Comparison of ENCODE assay signal across 20 cellular contexts in the genomic region with DNA sequence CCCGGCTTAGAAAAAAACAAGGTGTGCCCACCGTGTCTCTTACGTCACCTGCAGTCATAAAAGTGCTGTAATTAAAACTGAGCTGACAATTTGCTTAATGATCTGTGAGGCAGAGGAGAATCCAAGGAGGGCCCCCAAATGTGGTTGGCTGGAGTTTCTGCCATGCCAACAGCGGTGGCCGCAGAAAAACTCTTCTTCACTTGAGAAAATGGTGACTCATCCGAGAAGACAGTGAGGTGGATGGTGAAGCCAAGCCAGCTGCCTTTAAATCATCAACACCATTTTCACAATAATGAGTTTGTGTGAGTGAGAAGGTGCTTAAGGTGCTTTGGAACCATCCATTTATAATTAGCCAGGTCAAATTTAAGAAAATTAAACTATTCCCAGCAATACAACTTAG.
DNase-seq lines count a peak whose midpoint lies in the region; ATAC-seq, FAIRE-seq and TF ChIP-seq lines count a peak whose summit lies in the region.
"Had no signal": no experiment of that assay in that cellular context is flagged by ENCODE, and none has a peak within 500 bp of the region (broad histone marks: within the 10 kb centered on the region; RNA-seq: fewer than 3 reads in every experiment).

No MANE protein-coding gene starts in this region.

- TF ChIP-seq EP300 in HepG2 (IDR thresholded peaks at IDR 0.05; ENCODE audit: low read depth in 2 of 2, low read length in 2 of 2) = no peak
- no peak for TF ChIP-seq EP300 in HepG2 (CRISPR knock-in tag; IDR thresholded peaks at IDR 0.05; ENCODE audit: borderline replicate concordance)

- ATAC-seq in HepG2 = no peak
- ATAC-seq: HCT116 had no signal

- H4K8ac ChIP-seq in mesendoderm (ENCODE audit: low read depth, low read length) = no peak overlapping the region

- TF ChIP-seq CTCF in mammary epithelial cell (conservative IDR thresholded peaks at IDR 0.05 in 1 of 2, IDR thresholded peaks at IDR 0.05 in 1 of 2; ENCODE audit: extremely low read depth in 1 of 2, insufficient read depth in 1 of 2, low read depth in 1 of 2, low read length in 2 of 2) = no peak
- no peak for TF ChIP-seq CTCF in HepG2 (CRISPR knock-in tag; IDR thresholded peaks at IDR 0.05)

- H2BK5ac ChIP-seq in mesendoderm (ENCODE audit: low read length) = no peak overlapping the region

- BruUV-seq in mammary epithelial cell (replicated peaks; lab: Mats Ljungman, UMichigan) = no TSS peak
- no TSS peak for BruUV-seq in HepG2 (replicated peaks; lab: Mats Ljungman, UMichigan)

- TF ChIP-seq RAD21 in HepG2 (CRISPR knock-in tag; IDR thresholded peaks at IDR 0.05) = no peak

- no peak overlapping the region for H2BK120ac ChIP-seq in mesendoderm (ENCODE audit: low read depth, low read length)

- peak overlapping the region; percentile 87 for H3K18ac ChIP-seq in mesendoderm (ENCODE audit: low read length)

- POLR2A ChIA-PET in HepG2 (lab: Yijun Ruan, JAX) = no interaction called here

- H3K27me3 ChIP-seq in mesendoderm (ENCODE audit: insufficient read depth, low read length, poor library complexity) (no peaks in the 10 kb centered on the region), mammary epithelial cell (ENCODE audit: insufficient read depth, low read length) (no peaks in the 10 kb centered on the region), HepG2 (ENCODE audit: control insufficient read depth in 1 of 2, insufficient read depth in 2 of 2, low read length in 2 of 2) (0 out of 5 replicates have a peak, but pooled peaks cover 0 to 7% of the 10 kb centered on the region in 2 experiments)

- H3K4me3 ChIP-seq in mesendoderm (ENCODE audit: low read length) (no peak overlapping the region), mammary epithelial cell (replicated peaks in 1 of 3; ENCODE audit: insufficient read depth in 1 of 3, low read depth in 2 of 3, low read length in 3 of 3) (no peak overlapping the region), HepG2 (replicated peaks in 1 of 3; ENCODE audit: insufficient read depth in 1 of 3, low read depth in 2 of 3, low read length in 3 of 3) (no peak overlapping the region)

- H3K79me2 ChIP-seq in mesendoderm (ENCODE audit: control insufficient read depth, insufficient read depth, low read length) (no peaks in the 10 kb centered on the region), mammary epithelial cell (ENCODE audit: insufficient read depth, low read length) (no peaks in the 10 kb centered on the region), HepG2 (ENCODE audit: insufficient read depth, low read length) (no peaks in the 10 kb centered on the region)

- H3K56ac ChIP-seq in mesendoderm (ENCODE audit: low read length) = no peak overlapping the region

- TF ChIP-seq POLR2A in HepG2 (IDR thresholded peaks at IDR 0.05; ENCODE audit: insufficient read depth in 1 of 2, low read depth in 2 of 2, low read length in 2 of 2) = no peak

- no peaks in the 10 kb centered on the region for H3K4me1 ChIP-seq in mesendoderm (ENCODE audit: control insufficient read depth, low read depth, low read length)
- no peaks in the 10 kb centered on the region for H3K4me1 ChIP-seq in mammary epithelial cell (ENCODE audit: insufficient read depth, low read length)
- no peaks in the 10 kb centered on the region for H3K4me1 ChIP-seq in HepG2 (ENCODE audit: insufficient read depth, low read length)

- in situ Hi-C loops in mammary epithelial cell (cut with MboI; ENCODE audit: low sequenced_read_pairs in 2 of 2) = no loop called here
- in situ Hi-C loops in HepG2 (cut with HindIII; ENCODE audit: extremely low pct_ligation_motif_present, low pct_unique_long_range_greater_than_20kb) = no loop called here

- no peak overlapping the region for H3K4ac ChIP-seq in mesendoderm (ENCODE audit: low read depth, low read length)

- no peaks in the 10 kb centered on the region for H3K79me1 ChIP-seq in mesendoderm (ENCODE audit: low read length)

- FAIRE-seq in HepG2 (lab: Jason Lieb, UNC) = no peak
- FAIRE-seq: HTR-8/SVneo had no signal

- H3K9me3 ChIP-seq in KOPT-K1 (ENCODE audit: insufficient read depth, low read length, poor library complexity, severe bottlenecking) (no peaks in the 10 kb centered on the region), mammary epithelial cell (replicated peaks; ENCODE audit: insufficient read depth, low read length) (no peaks in the 10 kb centered on the region), HepG2 (ENCODE audit: low read length) (no peaks in the 10 kb centered on the region)
- H3K9me3 ChIP-seq: Caco-2 had no signal

- CTCF ChIA-PET in mammary epithelial cell (lab: Charles Lee; ENCODE audit: low non-redundant PET) = no interaction called here
- CTCF ChIA-PET in HepG2 (lab: Yijun Ruan, JAX; ENCODE audit: low intra/inter-chr PET ratio, low total read pairs) = no interaction called here

- H3K36me3 ChIP-seq in KOPT-K1 (ENCODE audit: insufficient read depth, low read length) (no peaks in the 10 kb centered on the region), mesendoderm (ENCODE audit: control insufficient read depth, insufficient read depth, low read length) (no peaks in the 10 kb centered on the region), mammary epithelial cell (ENCODE audit: insufficient read depth, low read length) (no peaks in the 10 kb centered on the region), HepG2 (replicated peaks in 1 of 2; ENCODE audit: control insufficient read depth in 1 of 2, insufficient read depth in 2 of 2, low read length in 2 of 2) (no peaks in the 10 kb centered on the region)

- peak overlapping the region; percentile 51 for H3K27ac ChIP-seq in KOPT-K1 (ENCODE audit: low read depth, low read length, poor library complexity, severe bottlenecking)
- H3K27ac ChIP-seq in mesendoderm (ENCODE audit: low read depth, low read length) = no peak overlapping the region
- no peak overlapping the region for H3K27ac ChIP-seq in mammary epithelial cell (ENCODE audit: insufficient read depth, low read depth, low read length)
- H3K27ac ChIP-seq in HepG2 (ENCODE audit: extremely low read length, insufficient read depth, low read length) = no peak overlapping the region
- H3K27ac ChIP-seq: C4-2B had no signal

- no CpG with 5 or more reads among the region's 6 CpGs for WGBS in mesendoderm (ENCODE audit: extremely low coverage, insufficient coverage, low lambda C conversion rate)
- WGBS in mammary epithelial cell (ENCODE audit: low coverage, missing lambda C conversion rate) = 95% methylated on average over 6 of the region's 6 CpGs
- 50% methylated on average over 6 of the region's 6 CpGs for WGBS in HepG2 (ENCODE audit: low lambda C conversion rate)

- H3K9ac ChIP-seq in mesendoderm (ENCODE audit: low read length) = no peak overlapping the region
- H3K9ac ChIP-seq in mammary epithelial cell (ENCODE audit: insufficient read depth, low read length) = no peak overlapping the region
- H3K9ac ChIP-seq in HepG2 (ENCODE audit: insufficient read depth, low read depth, low read length) = no peak overlapping the region

- peak; percentile 60 for DNase-seq in RPMI7951 (ENCODE audit: low read depth)
- no peak for DNase-seq in mesendoderm
- no peak for DNase-seq in mammary epithelial cell
- DNase-seq in stimulated activated CD4-positive, alpha-beta T cell treated with anti-CD3 and anti-CD28 coated beads, Interleukin-4, amount 100 ng/mL, for 4 hours = no peak
- DNase-seq in AG08395 (ENCODE audit: low spot score) = no peak
- DNase-seq in HepG2 (ENCODE audit: low spot score) = no peak
- DNase-seq: ACHN; AML-193; Caco-2; CD4-positive, alpha-beta T cell; DMS153; DMS79; GDM1; GOT3; H7; HFFc6 had no signal

- H4K5ac ChIP-seq in mesendoderm (ENCODE audit: low read length) = no peak overlapping the region

- intact Hi-C loops in mammary epithelial cell (cut with micrococcal nuclease) (loop anchor here (10.0 kb wide), 1 partner anchor 58 kb away; no protein-coding TSS in a partner anchor), HepG2 (cut with micrococcal nuclease; ENCODE audit: unreplicated experiment) (no loop called here)

- no peak overlapping the region for H3K4me2 ChIP-seq in mesendoderm (ENCODE audit: low read length)
- no peak overlapping the region for H3K4me2 ChIP-seq in mammary epithelial cell (ENCODE audit: insufficient read depth, low read depth, low read length)
- H3K4me2 ChIP-seq in HepG2 (ENCODE audit: low read depth, low read length) = no peak overlapping the region

- dilution Hi-C loops in mammary epithelial cell (cut with HindIII; ENCODE audit: low sequenced_read_pairs) = no loop called here

- H2BK15ac ChIP-seq in mesendoderm (replicated peaks; ENCODE audit: low read depth) = no peak overlapping the region

- no peak overlapping the region for H3K23ac ChIP-seq in mesendoderm (ENCODE audit: low read length)

- H2AFZ ChIP-seq in mammary epithelial cell (ENCODE audit: low read depth, low read length) (no peak overlapping the region), HepG2 (ENCODE audit: low read length) (no peak overlapping the region)

- H4K20me1 ChIP-seq in mammary epithelial cell (ENCODE audit: insufficient read depth, low read length) (no peaks in the 10 kb centered on the region), HepG2 (ENCODE audit: insufficient read depth, low read length) (no peaks in the 10 kb centered on the region)

- no peak overlapping the region for H2AK5ac ChIP-seq in mesendoderm (ENCODE audit: low read length)

TF ChIP-seq in HepG2, 621 proteins besides CTCF, POLR2A, EP300 and RAD21 (continues in another document):
- no peak for TF ChIP-seq ZNF260 (CRISPR knock-in tag; IDR thresholded peaks at IDR 0.05; ENCODE audit: borderline replicate concordance, low read depth)
- no peak for TF ChIP-seq YEATS2 (CRISPR knock-in tag; IDR thresholded peaks at IDR 0.05; ENCODE audit: borderline replicate concordance)
- TF ChIP-seq ZNF101 (CRISPR knock-in tag; IDR thresholded peaks at IDR 0.05; ENCODE audit: borderline replicate concordance, low read depth) = no peak
- TF ChIP-seq, protein P1, sequence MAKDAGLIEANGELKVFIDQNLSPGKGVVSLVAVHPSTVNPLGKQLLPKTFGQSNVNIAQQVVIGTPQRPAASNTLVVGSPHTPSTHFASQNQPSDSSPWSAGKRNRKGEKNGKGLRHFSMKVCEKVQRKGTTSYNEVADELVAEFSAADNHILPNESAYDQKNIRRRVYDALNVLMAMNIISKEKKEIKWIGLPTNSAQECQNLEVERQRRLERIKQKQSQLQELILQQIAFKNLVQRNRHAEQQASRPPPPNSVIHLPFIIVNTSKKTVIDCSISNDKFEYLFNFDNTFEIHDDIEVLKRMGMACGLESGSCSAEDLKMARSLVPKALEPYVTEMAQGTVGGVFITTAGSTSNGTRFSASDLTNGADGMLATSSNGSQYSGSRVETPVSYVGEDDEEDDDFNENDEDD (CRISPR knock-in tag; IDR thresholded peaks at IDR 0.05; ENCODE audit: borderline replicate concordance) = no peak
- no peak for TF ChIP-seq MIER2 (CRISPR knock-in tag; IDR thresholded peaks at IDR 0.05)
- no peak for TF ChIP-seq ZNF614 (CRISPR knock-in tag; IDR thresholded peaks at IDR 0.05; ENCODE audit: borderline replicate concordance)
- TF ChIP-seq ZNF446 (CRISPR knock-in tag; IDR thresholded peaks at IDR 0.05) = no peak
